18 cellular contexts compared by ENCODE assay signal in the genomic region with DNA sequence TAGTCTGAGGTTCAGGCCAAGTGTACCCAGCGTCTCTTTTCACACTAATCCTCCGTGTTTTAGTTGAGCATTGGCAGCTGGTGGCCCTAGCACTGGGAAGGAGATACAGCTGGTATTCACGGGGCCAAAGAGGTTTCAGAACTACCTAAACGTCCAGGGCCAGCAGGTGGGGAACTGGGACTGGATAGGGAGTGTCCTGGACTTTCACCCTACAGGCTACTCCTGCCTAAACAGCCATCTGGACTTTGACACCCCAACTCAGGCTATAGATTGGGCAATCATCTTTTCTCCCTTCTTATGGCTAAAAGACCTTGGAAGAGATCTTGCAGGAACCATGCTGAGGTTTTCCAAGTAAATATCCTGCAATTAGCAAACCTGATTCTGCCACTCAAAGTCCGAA. TPM values are rescaled to one million over a fixed set of nuclear protein-coding genes. Genes with fewer than 3 reads are reported as not detected.
DNase-seq lines count a peak whose midpoint lies in the region; ATAC-seq, FAIRE-seq and TF ChIP-seq lines count a peak whose summit lies in the region.
"Had no signal": no experiment of that assay in that cellular context is flagged by ENCODE, and none has a peak within 500 bp of the region (broad histone marks: within the 10 kb centered on the region; RNA-seq: fewer than 3 reads in every experiment).

No MANE protein-coding gene starts in this region.

- TF ChIP-seq EP300 in K562 (IDR thresholded peaks at IDR 0.05; ENCODE audit: low read length) = no peak

- H3K9me3 ChIP-seq in K562 (replicated peaks; ENCODE audit: control insufficient read depth, insufficient read depth, low read depth, low read length) (no peaks in the 10 kb centered on the region), liver (ENCODE audit: control insufficient read depth in 4 of 4, low read length in 3 of 4) (no peaks in the 10 kb centered on the region), stomach smooth muscle (ENCODE audit: control insufficient read depth in 2 of 2, low read length in 2 of 2) (no peaks in the 10 kb centered on the region), right atrium auricular region (no peaks in the 10 kb centered on the region)
- H3K9me3 ChIP-seq: prostate gland, SJSA1, thyroid gland had no signal

- DNase-seq in HuH-7.5 (ENCODE audit: low spot score) (peak; percentile 80), K562 (ENCODE audit: extremely low read depth in 1 of 4, low spot score in 3 of 4) (peak in 1 of 4 experiments; percentile 9), right atrium auricular region (ENCODE audit: low spot score) (no peak), GOT3 (lab: John Stamatoyannopoulos, UW) (no peak)
- DNase-seq in stimulated activated CD4-positive, alpha-beta T cell treated with anti-CD3 and anti-CD28 coated beads, Interleukin-15, amount 100 ng/mL, for 24 hours = no peak
- DNase-seq: activated CD4-positive, alpha-beta memory T cell treated with anti-CD3 and anti-CD28 coated beads, Interleukin-2, amount 10 ng/mL, durations not matched to agents 7 days and 5 days; CD4-positive, alpha-beta T cell; effector CD8-positive, alpha-beta T cell; foreskin fibroblast; MV-4-11; NCI-H2171 treated with DMSO at 0.1 percent for 48 hours; thyroid gland had no signal

- in situ Hi-C loops in K562 (cut with MboI) = no loop called here

- TF ChIP-seq CTCF in K562 (IDR thresholded peaks at IDR 0.05 in 2 of 3, conservative IDR thresholded peaks at IDR 0.05 in 1 of 3; ENCODE audit: insufficient read depth in 2 of 3, low read depth in 1 of 3, low read length in 3 of 3) = peak in 2 of 3 experiments; percentile 5 to 15; a peak in 1 of 6 replicates
- TF ChIP-seq CTCF in liver (IDR thresholded peaks at IDR 0.05; ENCODE audit: low read depth, low read length, missing input control) = peak; percentile 21
- TF ChIP-seq CTCF in right atrium auricular region (IDR thresholded peaks at IDR 0.05) = no peak

- 1% methylated on average over 5 of the region's 5 CpGs for WGBS in K562 (ENCODE audit: insufficient coverage, low coverage, missing lambda C conversion rate)
- WGBS in liver = 42% methylated on average over 5 of the region's 5 CpGs

- intact Hi-C loops in K562 (cut with micrococcal nuclease) = no loop called here

- no peak for FAIRE-seq in K562 (lab: Jason Lieb, UNC)

- H3K27ac ChIP-seq in K562 (ENCODE audit: extremely low read depth, low read depth, low read length) = no peak overlapping the region
- no peak overlapping the region for H3K27ac ChIP-seq in liver (ENCODE audit: low read depth in 1 of 2, low read length in 2 of 2)
- H3K27ac ChIP-seq in stomach smooth muscle (ENCODE audit: low read length) = peak overlapping the region; percentile 88
- no peak overlapping the region for H3K27ac ChIP-seq in right atrium auricular region
- H3K27ac ChIP-seq: prostate gland, SJSA1, thyroid gland had no signal

- POLR2A ChIA-PET in K562 (lab: Yijun Ruan, JAX) = no interaction called here

- ATAC-seq in K562 = no peak; the same call in 2 of the 3 replicates
- ATAC-seq: activated T-helper 17 cell treated with anti-CD3 and anti-CD28 coated beads, Interleukin-2, amount 50 U/mL, for 72 hours had no signal

- peaks cover 0 to 19% of the 10 kb centered on the region in 2 experiments; a peak in 1 of 5 replicates for H3K4me1 ChIP-seq in K562 (replicated peaks in 1 of 2; ENCODE audit: control insufficient read depth in 2 of 2, insufficient read depth in 2 of 2, low read length in 2 of 2)
- H3K4me1 ChIP-seq in liver (ENCODE audit: control insufficient read depth in 4 of 4, insufficient read depth in 4 of 4, low read length in 3 of 4) = peaks cover 8 to 33% (median 23%) of the 10 kb centered on the region in 4 donors
- peaks cover 48% of the 10 kb centered on the region for H3K4me1 ChIP-seq in stomach smooth muscle (ENCODE audit: control insufficient read depth, insufficient read depth, low read length)
- H3K4me1 ChIP-seq in right atrium auricular region = peaks cover 0 to 26% of the 10 kb centered on the region in 2 donors
- H3K4me1 ChIP-seq: prostate gland had no signal

- no peaks in the 10 kb centered on the region for H3K9me1 ChIP-seq in K562 (ENCODE audit: control insufficient read depth, insufficient read depth, low read length)

- CTCF ChIA-PET in K562 (lab: Yijun Ruan, JAX; ENCODE audit: low intra/inter-chr PET ratio) = no interaction called here

- peaks cover 24 to 46% of the 10 kb centered on the region in 2 experiments for H3K27me3 ChIP-seq in K562 (ENCODE audit: control insufficient read depth in 2 of 2, insufficient read depth in 2 of 2, low read length in 2 of 2)
- H3K27me3 ChIP-seq in liver (ENCODE audit: control insufficient read depth in 4 of 4, insufficient read depth in 4 of 4, low read length in 3 of 4) = peaks cover 0 to 23% (median 14%) of the 10 kb centered on the region in 4 donors
- no peaks in the 10 kb centered on the region for H3K27me3 ChIP-seq in stomach smooth muscle (ENCODE audit: control insufficient read depth in 1 of 2, insufficient read depth in 2 of 2, low read length in 2 of 2)
- H3K27me3 ChIP-seq in right atrium auricular region = peaks cover 9 to 11% of the 10 kb centered on the region in 2 donors

- H3K4me3 ChIP-seq in K562 (no peak overlapping the region), liver (ENCODE audit: low read depth in 1 of 3, low read length in 3 of 3) (no peak overlapping the region), stomach smooth muscle (ENCODE audit: low read length in 2 of 2) (peak overlapping the region; percentile 83 to 91), right atrium auricular region (peak overlapping the region in 1 of 2 donors; percentile 52)
- H3K4me3 ChIP-seq: SJSA1, thyroid gland had no signal

- H2AFZ ChIP-seq in K562 (ENCODE audit: low read depth, low read length) = no peak overlapping the region

- no peaks in the 10 kb centered on the region for H3K79me2 ChIP-seq in K562 (ENCODE audit: control insufficient read depth, insufficient read depth, low read length)

- H3K4me2 ChIP-seq in K562 (ENCODE audit: insufficient read depth, low read length) = no peak overlapping the region

- H3K9ac ChIP-seq in K562 (ENCODE audit: insufficient read depth in 1 of 2, low read depth in 2 of 2, low read length in 2 of 2) (no peak overlapping the region), liver (ENCODE audit: low read depth in 1 of 2, low read length in 2 of 2) (no peak overlapping the region), stomach smooth muscle (ENCODE audit: low read length in 2 of 2) (peak overlapping the region; percentile 37 to 81)

- H4K20me1 ChIP-seq in K562 (replicated peaks; ENCODE audit: control insufficient read depth, insufficient read depth, low read length) = no peaks in the 10 kb centered on the region

- BruUV-seq in K562 (replicated peaks; lab: Mats Ljungman, UMichigan) = no TSS peak

- TF ChIP-seq RAD21 in K562 (CRISPR knock-in tag; conservative IDR thresholded peaks at IDR 0.05 in 1 of 2, IDR thresholded peaks at IDR 0.05 in 1 of 2) = no peak
- peak; percentile 55 to 61 for TF ChIP-seq RAD21 in liver (IDR thresholded peaks at IDR 0.05)

- TF ChIP-seq POLR2A in K562 (conservative IDR thresholded peaks at IDR 0.05) = no peak

- H3K36me3 ChIP-seq in K562 (ENCODE audit: control insufficient read depth, insufficient read depth, low read length) = no peaks in the 10 kb centered on the region
- no peaks in the 10 kb centered on the region for H3K36me3 ChIP-seq in liver (ENCODE audit: control insufficient read depth in 4 of 4, insufficient read depth in 3 of 4, low read depth in 1 of 4, low read length in 3 of 4)
- no peaks in the 10 kb centered on the region for H3K36me3 ChIP-seq in stomach smooth muscle (ENCODE audit: control insufficient read depth in 2 of 2, insufficient read depth in 2 of 2, low read length in 2 of 2)
- no peaks in the 10 kb centered on the region for H3K36me3 ChIP-seq in right atrium auricular region
- H3K36me3 ChIP-seq: prostate gland, thyroid gland had no signal

TF ChIP-seq in K562, 482 proteins besides CTCF, POLR2A, EP300 and RAD21:
- TF ChIP-seq SRSF3 (IDR thresholded peaks at IDR 0.05; ENCODE audit: insufficient read depth, low read length) (no peak), ZNF586 (CRISPR knock-in tag; conservative IDR thresholded peaks at IDR 0.05) (no peak), TRIM28 (IDR thresholded peaks at IDR 0.05) (no peak), CEBPB (tag; IDR thresholded peaks at IDR 0.05) (peak; percentile 15; the same call in 1 of the 2 replicates), CEBPG (CRISPR knock-in tag; IDR thresholded peaks at IDR 0.05) (no peak), CEBPG (tag; conservative IDR thresholded peaks at IDR 0.05 in 1 of 2, IDR thresholded peaks at IDR 0.05 in 1 of 2) (0 out of 4 replicates have a peak, but pooled peaks of 1 of the 2 experiments have one; percentile 15)
TF ChIP-seq in K562: peak in this region for 2.

TF ChIP-seq in liver, 16 proteins besides CTCF, POLR2A, EP300 and RAD21 (continues in another document):
- TF ChIP-seq RXRA (IDR thresholded peaks at IDR 0.05) = peak; percentile 36 to 49
- no peak for TF ChIP-seq NR2F2 (IDR thresholded peaks at IDR 0.05)

RNA-seq across cellular contexts. Expression of a gene that starts 2.8 kb away (rescaled TPM):
- total RNA-seq in K562 (2011; cell fraction: chromatin; rRNA removed; ENCODE audit: low replicate concordance) = not detected in 2 replicates
- not detected in 2 replicates for total RNA-seq in K562 (2011; cell fraction: nucleolus; rRNA removed)
- not detected in 2 replicates for total RNA-seq in K562 (2011; cell fraction: nucleoplasm; rRNA removed)
- total RNA-seq in K562 (2014; rRNA removed) = not detected in 2 replicates
- not detected in 2 replicates for total RNA-seq in K562 (2014; rRNA removed; fragmentation: Illumina TruSeq; extraction: Trizol)
- total RNA-seq in K562 (2015; rRNA removed; fragmentation: Illumina TruSeq; extraction: Trizol) = not detected in 2 replicates
- total RNA-seq in K562 (2021) = 0.07 TPM in 1 of 2 replicates, not detected in the other
- not detected in 2 replicates for polyA plus RNA-seq in K562 (2011; rRNA removed)
- polyA plus RNA-seq in K562 (2011; cell fraction: cytosol; rRNA removed) = not detected in 2 replicates
- not detected in 2 replicates for polyA plus RNA-seq in K562 (2011; cell fraction: nucleus; rRNA removed)
- polyA plus RNA-seq in K562 (2012) = 0.06 and 0.13 TPM in 2 replicates
- polyA plus RNA-seq in K562 (2014; fragmentation: Illumina TruSeq; extraction: Trizol) = not detected in 2 replicates
- polyA plus RNA-seq in K562 (2014; fragmentation: Nextera tagmentation; extraction: Ambion mirVana) = under 1 TPM; 0.04 to 0.06 TPM
- polyA plus RNA-seq in K562 (2014; rRNA removed) = not detected in 2 replicates
- polyA minus RNA-seq in K562 (2011; rRNA and poly(A)+ RNA removed) = not detected in 2 replicates
- polyA minus RNA-seq in K562 (2011; cell fraction: cytosol; rRNA and poly(A)+ RNA removed) = not detected in 2 replicates
- not detected in 2 replicates for polyA minus RNA-seq in K562 (2011; cell fraction: nucleus; rRNA and poly(A)+ RNA removed)
- 1 to 10 TPM in 1 of 2 donors, under 1 TPM in 1; 0.98 to 4.9 TPM for total RNA-seq in liver
- 1 to 10 TPM in 1 of 2 donors, under 1 TPM in 1; 0.72 to 1.4 TPM for polyA plus RNA-seq in liver
- 10 to 100 TPM; 22.8 to 27.0 TPM for total RNA-seq in right atrium auricular region
- total RNA-seq: G401 had no signal

Comparison
In these comparisons a context has a peak if more than half of its experiments do, and no peak if none do; other contexts are left out.
1. H3K4me3 ChIP-seq: peak in stomach smooth muscle (2 of 2); none in K562 (single experiment) and liver (0 of 3).
2. H3K9ac ChIP-seq: peak in stomach smooth muscle (2 of 2); none in K562 (0 of 2) and liver (0 of 2).
3. CTCF ChIP-seq: peak in K562 (2 of 3) and liver (single experiment); none in right atrium auricular region (0 of 2).
4. RNA of a gene that starts 2.8 kb away (total RNA-seq): 22.8 to 27.0 TPM in right atrium auricular region; 0.98 to 4.9 TPM in liver and 0.07 TPM in K562; every median in the first group is over 4 times any median in the second.